17 cellular contexts compared by ENCODE assay signal in the genomic region with DNA sequence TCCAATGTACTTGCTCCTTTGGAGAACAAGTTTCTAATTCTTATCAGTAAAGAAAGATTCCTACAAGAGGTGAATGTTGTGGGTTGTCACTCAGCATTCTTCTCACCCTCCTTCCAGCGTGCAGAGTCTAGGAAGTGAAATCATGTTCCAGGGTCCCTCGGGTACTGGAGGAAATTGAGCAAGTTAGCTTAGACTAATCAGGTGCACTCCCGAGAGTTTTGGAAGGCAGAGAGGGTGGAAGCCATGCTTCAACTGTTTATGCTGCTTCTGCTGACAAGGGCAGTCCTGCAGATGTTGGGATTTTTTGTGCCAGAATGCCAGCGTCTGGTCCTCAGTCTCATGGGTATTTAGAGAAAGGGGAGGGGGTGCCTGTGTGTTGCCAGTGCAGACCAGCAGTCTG. TPM values are rescaled to one million over a fixed set of nuclear protein-coding genes. Genes with fewer than 3 reads are reported as not detected.
"Had no signal": no experiment of that assay in that cellular context is flagged by ENCODE, and none has a peak within 500 bp of the region (broad histone marks: within the 10 kb centered on the region; RNA-seq: fewer than 3 reads in every experiment).

No MANE protein-coding gene starts in this region.

- H3K27me3 ChIP-seq: body of pancreas, suprapubic skin had no signal

- DNase-seq: activated CD4-positive, alpha-beta T cell treated with anti-CD3 and anti-CD28 coated beads, Interleukin-2, amount 50 U/mL, for 1 hour; activated CD8-positive, alpha-beta memory T cell treated with anti-CD3 and anti-CD28 coated beads for 24 hours; activated gamma-delta T cell treated with Interleukin-2 at 50 U/mL for 16 hours; activated naive CD8-positive, alpha-beta T cell treated with anti-CD3 and anti-CD28 coated beads for 36 hours; amygdala; body of pancreas; cerebellar nuclear complex; effector memory CD8-positive, alpha-beta T cell; foreskin melanocyte; head of caudate nucleus; midbrain; T-helper 2 cell had no signal

- H3K27ac ChIP-seq: body of pancreas, prostate gland, suprapubic skin had no signal

- H3K4me3 ChIP-seq: body of pancreas, prostate gland, suprapubic skin had no signal

- H3K9me3 ChIP-seq: body of pancreas, prostate gland, suprapubic skin had no signal

- ATAC-seq: activated CD4-positive, CD25-positive, alpha-beta regulatory T cell treated with anti-CD3 and anti-CD28 coated beads, Interleukin-2, amount 50 U/mL, for 24 hours; body of pancreas; effector memory CD8-positive, alpha-beta T cell; sciatic nerve had no signal

- H3K36me3 ChIP-seq: prostate gland, suprapubic skin had no signal

RNA-seq across cellular contexts. Expression of gene C1orf115, which starts 5.3 kb away (rescaled TPM):
- total RNA-seq: myocyte had no signal
